In genomic region chrX:56802921-56803848, GRCh38 we compare ENCODE assay signal across 8 cellular contexts.
DNase-seq lines count a peak whose midpoint lies in the region; ATAC-seq, FAIRE-seq and TF ChIP-seq lines count a peak whose summit lies in the region.

No MANE protein-coding gene starts in this region.

- DNase-seq in CD14-positive monocyte (ENCODE audit: low spot score) (no peak), RWPE2 (ENCODE audit: low spot score) (no peak), head of caudate nucleus (peak; percentile 61 to 95 (median 89)), posterior vena cava (ENCODE audit: low spot score) (peak; percentile 92), HTR-8/SVneo (ENCODE audit: insufficient read length, low spot score) (no peak)
- DNase-seq in activated naive CD8-positive, alpha-beta T cell treated with anti-CD3 and anti-CD28 coated beads for 36 hours, result peak; percentile 37

- H3K4me3 ChIP-seq in RWPE2 (ENCODE audit: severe bottlenecking), result no peak overlapping the region

- peaks cover 0 to 2% (median 0%) of the 10 kb centered on the region in 7 donors for H3K9me3 Mint-ChIP-seq in CD14-positive monocyte
- H3K9me3 Mint-ChIP-seq in activated naive CD8-positive, alpha-beta T cell treated with anti-CD3 and anti-CD28 coated beads for 36 hours, result no peaks in the 10 kb centered on the region

- H3K4me1 Mint-ChIP-seq in CD14-positive monocyte, result peaks cover 32% of the 10 kb centered on the region
- H3K4me1 Mint-ChIP-seq in activated naive CD8-positive, alpha-beta T cell treated with anti-CD3 and anti-CD28 coated beads for 36 hours, result peaks cover 33% of the 10 kb centered on the region

- H3K4me3 Mint-ChIP-seq in CD14-positive monocyte, result peak overlapping the region; percentile 72 to 87
- no peak overlapping the region for H3K4me3 Mint-ChIP-seq in activated naive CD8-positive, alpha-beta T cell treated with anti-CD3 and anti-CD28 coated beads for 36 hours

- no peaks in the 10 kb centered on the region for H3K36me3 ChIP-seq in RWPE2 (ENCODE audit: low read depth)

- no peak for FAIRE-seq in HTR-8/SVneo (lab: Jason Lieb, UNC)

- peak; percentile 43 for ATAC-seq in HG02870 (IDR thresholded peaks at IDR 0.05; ENCODE audit: unreplicated experiment)
- ATAC-seq in RWPE2 (ENCODE audit: low read depth), result no peak
- ATAC-seq in HG03045 (IDR thresholded peaks at IDR 0.05; ENCODE audit: unreplicated experiment), result no peak

- no peak overlapping the region for H3K27ac ChIP-seq in RWPE2 (ENCODE audit: poor library complexity, severe bottlenecking)

- intact Hi-C loops in CD14-positive monocyte (cut with micrococcal nuclease), result loop anchor here in 1 of 2 donors (5.0 kb wide), 1 partner anchor 174 kb away; no protein-coding TSS in a partner anchor
- intact Hi-C loops in head of caudate nucleus (cut with DNase I), result no loop called here
- intact Hi-C loops in posterior vena cava (cut with DNase I), result loop anchor here in 1 of 2 donors (10.0 kb wide), 1 partner anchor 172 kb away; no protein-coding TSS in a partner anchor

- TF ChIP-seq CTCF in CD14-positive monocyte (IDR thresholded peaks at IDR 0.05), result peak; percentile 59
- peak; percentile 35 for TF ChIP-seq CTCF in RWPE2 (IDR thresholded peaks at IDR 0.05; ENCODE audit: poor library complexity, severe bottlenecking)

- H3K36me3 Mint-ChIP-seq in CD14-positive monocyte, result peaks cover 6 to 7% of the 10 kb centered on the region in 2 donors
- H3K36me3 Mint-ChIP-seq in activated naive CD8-positive, alpha-beta T cell treated with anti-CD3 and anti-CD28 coated beads for 36 hours, result peaks cover 23% of the 10 kb centered on the region

- peaks cover 0 to 24% (median 0%) of the 10 kb centered on the region in 3 donors for H3K27me3 Mint-ChIP-seq in CD14-positive monocyte (ENCODE audit: low read depth in 3 of 3)
- H3K27me3 Mint-ChIP-seq in activated naive CD8-positive, alpha-beta T cell treated with anti-CD3 and anti-CD28 coated beads for 36 hours, result no peaks in the 10 kb centered on the region

- peak overlapping the region in 4 of 7 donors; percentile 20 to 86 (median 54) for H3K27ac Mint-ChIP-seq in CD14-positive monocyte
- peak overlapping the region; percentile 63 for H3K27ac Mint-ChIP-seq in activated naive CD8-positive, alpha-beta T cell treated with anti-CD3 and anti-CD28 coated beads for 36 hours

- H3K9me3 ChIP-seq in RWPE2 (ENCODE audit: severe bottlenecking), result no peaks in the 10 kb centered on the region

- no peaks in the 10 kb centered on the region for H3K27me3 ChIP-seq in RWPE2 (ENCODE audit: insufficient read depth, poor library complexity, severe bottlenecking)

- no peaks in the 10 kb centered on the region for H3K4me1 ChIP-seq in RWPE2 (ENCODE audit: insufficient read depth, poor library complexity, severe bottlenecking)

Comparison
In these comparisons a context has a peak if more than half of its experiments do, and no peak if none do; other contexts are left out.
1. DNase-seq: peak in activated naive CD8-positive, alpha-beta T cell treated with anti-CD3 and anti-CD28 coated beads for 36 hours (single experiment), head of caudate nucleus (42 of 42) and posterior vena cava (single experiment); none in CD14-positive monocyte (single experiment), RWPE2 (single experiment) and HTR-8/SVneo (single experiment).